ENCODE assay signal across 26 cellular contexts in the genomic region with DNA sequence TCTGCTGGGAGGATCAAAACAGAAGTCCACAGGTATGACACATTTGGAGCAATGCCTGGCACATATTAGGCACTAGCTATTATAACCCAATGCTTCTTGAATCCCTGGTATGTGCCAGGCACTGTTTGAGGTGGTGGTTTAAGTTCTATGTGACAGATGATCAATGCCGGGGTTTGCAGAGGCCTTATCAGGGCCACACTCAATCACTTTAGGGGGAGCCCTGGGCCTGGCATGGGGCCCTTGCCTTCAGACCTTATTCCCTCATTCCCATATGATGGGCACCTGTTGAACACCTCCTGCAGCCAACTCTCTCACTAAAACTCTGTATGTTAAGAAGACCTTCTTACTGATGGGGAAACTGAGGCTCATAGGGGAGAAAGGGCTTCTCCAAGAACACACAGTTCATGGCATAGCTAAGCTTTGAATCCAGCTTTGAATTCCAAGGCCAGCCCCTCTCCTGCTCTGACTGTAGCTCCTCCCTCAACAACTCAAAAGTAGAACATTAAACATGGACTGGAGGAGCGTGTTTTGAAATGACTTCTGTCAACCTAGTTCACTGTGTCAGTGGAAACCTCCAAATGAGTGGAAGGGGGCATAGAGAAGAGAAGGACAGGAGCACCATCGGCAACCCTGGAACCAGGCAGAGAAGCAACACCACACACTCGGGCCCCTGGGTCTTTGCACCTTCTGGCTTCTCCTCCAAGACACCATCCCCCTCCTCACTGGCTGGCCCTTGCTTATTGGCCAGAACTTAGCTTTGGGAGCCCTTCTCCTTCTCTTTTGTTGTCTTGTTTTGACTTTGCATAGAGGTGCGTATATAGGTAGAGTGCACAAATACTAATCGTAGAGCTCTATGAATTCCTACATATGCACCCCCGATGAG. TPM values are rescaled to one million over a fixed set of nuclear protein-coding genes. Genes with fewer than 3 reads are reported as not detected.
A peak's percentile ranks its signal among the peaks of the same experiment; 100 is the strongest.
DNase-seq lines count a peak whose midpoint lies in the region; ATAC-seq and TF ChIP-seq lines count a peak whose summit lies in the region.
"Had no signal": no experiment of that assay in that cellular context is flagged by ENCODE, and none has a peak within 500 bp of the region (broad histone marks: within the 10 kb centered on the region; RNA-seq: fewer than 3 reads in every experiment).

No MANE protein-coding gene starts in this region.

- H3K27me3 ChIP-seq in mammary epithelial cell (ENCODE audit: insufficient read depth, low read length) = no peaks in the 10 kb centered on the region
- peaks cover 0 to 5% of the 10 kb centered on the region in 2 donors for H3K27me3 ChIP-seq in left lung
- H3K27me3 ChIP-seq: dorsolateral prefrontal cortex had no signal

- H3K36me3 Mint-ChIP-seq in MCF 10A (ENCODE audit: insufficient read depth, unreplicated experiment) (no peaks in the 10 kb centered on the region), natural killer cell (no peaks in the 10 kb centered on the region), progenitor cell of endocrine pancreas (ENCODE audit: insufficient read depth) (peaks cover 1% of the 10 kb centered on the region)
- H3K36me3 Mint-ChIP-seq: brain; immature natural killer cell; stimulated activated effector memory CD8-positive, alpha-beta T cell treated with anti-CD3 and anti-CD28 coated beads, Interleukin-12 subunit alpha, Interleukin-12 subunit beta, amount 100 ng/mL, for 72 hours had no signal

- intact Hi-C loops in MCF 10A (cut with micrococcal nuclease) (no loop called here), mammary epithelial cell (cut with micrococcal nuclease) (no loop called here), left lung (cut with DNase I) (loop anchor here in 1 of 2 donors (10.0 kb wide), 1 partner anchor 48 kb away; no protein-coding TSS in a partner anchor), natural killer cell (cut with micrococcal nuclease) (no loop called here)

- H3K4me1 ChIP-seq in mammary epithelial cell (ENCODE audit: insufficient read depth, low read length) (peaks cover 19% of the 10 kb centered on the region), left lung (no peaks in the 10 kb centered on the region)

- TF ChIP-seq CTCF in MCF 10A (IDR thresholded peaks at IDR 0.05; ENCODE audit: unreplicated experiment) (no peak), mammary epithelial cell (conservative IDR thresholded peaks at IDR 0.05 in 1 of 2, IDR thresholded peaks at IDR 0.05 in 1 of 2; ENCODE audit: extremely low read depth in 1 of 2, insufficient read depth in 1 of 2, low read depth in 1 of 2, low read length in 2 of 2) (no peak), left lung (IDR thresholded peaks at IDR 0.05) (no peak), natural killer cell (IDR thresholded peaks at IDR 0.05) (no peak), progenitor cell of endocrine pancreas (IDR thresholded peaks at IDR 0.05; ENCODE audit: unreplicated experiment) (no peak)

- no peaks in the 10 kb centered on the region for H3K9me3 ChIP-seq in mammary epithelial cell (replicated peaks; ENCODE audit: insufficient read depth, low read length)
- H3K9me3 ChIP-seq in left lung = no peaks in the 10 kb centered on the region

- BruUV-seq in MCF 10A (replicated peaks; lab: Mats Ljungman, UMichigan) (no TSS peak), mammary epithelial cell (replicated peaks; lab: Mats Ljungman, UMichigan) (no TSS peak)

- H3K4me3 Mint-ChIP-seq in MCF 10A (ENCODE audit: unreplicated experiment) (no peak overlapping the region), natural killer cell (no peak overlapping the region), progenitor cell of endocrine pancreas (ENCODE audit: low read depth) (no peak overlapping the region)
- H3K4me3 Mint-ChIP-seq: activated CD4-positive, alpha-beta T cell treated with anti-CD3 and anti-CD28 coated beads for 36 hours; activated CD8-positive, alpha-beta T cell treated with anti-CD3 and anti-CD28 coated beads, Interleukin-2, amount 10 ng/mL, durations not matched to agents 7 days and 5 days; brain; immature natural killer cell; stimulated activated effector memory CD8-positive, alpha-beta T cell treated with anti-CD3 and anti-CD28 coated beads, Interleukin-12 subunit alpha, Interleukin-12 subunit beta, amount 100 ng/mL, for 72 hours had no signal

- no peaks in the 10 kb centered on the region for H3K79me2 ChIP-seq in mammary epithelial cell (ENCODE audit: insufficient read depth, low read length)

- H3K4me2 ChIP-seq in mammary epithelial cell (ENCODE audit: insufficient read depth, low read depth, low read length) = no peak overlapping the region

- peak; percentile 24 for ATAC-seq in left lung
- no peak for ATAC-seq in natural killer cell
- ATAC-seq in GM18867 (IDR thresholded peaks at IDR 0.05; ENCODE audit: unreplicated experiment) = no peak
- ATAC-seq: activated CD4-positive, alpha-beta T cell treated with anti-CD3 and anti-CD28 coated beads for 36 hours; activated CD8-positive, alpha-beta T cell treated with anti-CD3 and anti-CD28 coated beads, Interleukin-2, amount 10 ng/mL, durations not matched to agents 7 days and 5 days; HCT116; Panc1; stimulated activated effector memory CD8-positive, alpha-beta T cell treated with anti-CD3 and anti-CD28 coated beads, Interleukin-12 subunit alpha, Interleukin-12 subunit beta, amount 100 ng/mL, for 72 hours had no signal

- dilution Hi-C loops in mammary epithelial cell (cut with HindIII; ENCODE audit: low sequenced_read_pairs) = loop anchor here (5.0 kb wide), 1 partner anchor 134 kb away; no protein-coding TSS in a partner anchor

- H3K4me3 ChIP-seq in mammary epithelial cell (replicated peaks in 1 of 3; ENCODE audit: insufficient read depth in 1 of 3, low read depth in 2 of 3, low read length in 3 of 3) = no peak overlapping the region
- H3K4me3 ChIP-seq in left lung = no peak overlapping the region
- no peak overlapping the region for H3K4me3 ChIP-seq in skin epidermis
- H3K4me3 ChIP-seq: dorsolateral prefrontal cortex had no signal

- H3K4me1 Mint-ChIP-seq in MCF 10A (ENCODE audit: insufficient read depth, unreplicated experiment) (peaks cover 32% of the 10 kb centered on the region), natural killer cell (peaks cover 3 to 8% of the 10 kb centered on the region in 2 donors), progenitor cell of endocrine pancreas (ENCODE audit: low read depth) (peaks cover 4% of the 10 kb centered on the region)
- H3K4me1 Mint-ChIP-seq: brain had no signal

- POLR2A ChIA-PET in MCF 10A (lab: Yijun Ruan, JAX) = interaction anchor here (0.6 to 3.9 kb wide), 19 partner anchors 9 to 133 kb away, joined by 3 to 35 read pairs (median 4); a partner anchor contains a TSS

- no peak overlapping the region for H3K27ac ChIP-seq in mammary epithelial cell (ENCODE audit: insufficient read depth, low read depth, low read length)
- H3K27ac ChIP-seq in left lung = no peak overlapping the region
- H3K27ac ChIP-seq in skin epidermis = peak overlapping the region in 13 of 21 experiments; percentile 18 to 82 (median 69)
- H3K27ac ChIP-seq: VCaP had no signal

- in situ Hi-C loops in mammary epithelial cell (cut with MboI; ENCODE audit: low sequenced_read_pairs in 2 of 2) = no loop called here

- 98% methylated on average over 7 of the region's 7 CpGs for WGBS in mammary epithelial cell (ENCODE audit: low coverage, missing lambda C conversion rate)

- no peaks in the 10 kb centered on the region for H3K36me3 ChIP-seq in mammary epithelial cell (ENCODE audit: insufficient read depth, low read length)
- H3K36me3 ChIP-seq in left lung = no peaks in the 10 kb centered on the region

- H3K27ac Mint-ChIP-seq in MCF 10A (ENCODE audit: low read depth, unreplicated experiment) = peak overlapping the region; percentile 77
- H3K27ac Mint-ChIP-seq in natural killer cell = no peak overlapping the region
- H3K27ac Mint-ChIP-seq in progenitor cell of endocrine pancreas = no peak overlapping the region
- H3K27ac Mint-ChIP-seq: activated CD4-positive, alpha-beta T cell treated with anti-CD3 and anti-CD28 coated beads for 36 hours; activated CD8-positive, alpha-beta T cell treated with anti-CD3 and anti-CD28 coated beads, Interleukin-2, amount 10 ng/mL, durations not matched to agents 7 days and 5 days; immature natural killer cell; stimulated activated effector memory CD8-positive, alpha-beta T cell treated with anti-CD3 and anti-CD28 coated beads, Interleukin-12 subunit alpha, Interleukin-12 subunit beta, amount 100 ng/mL, for 72 hours had no signal

- H4K20me1 ChIP-seq in mammary epithelial cell (ENCODE audit: insufficient read depth, low read length) = no peaks in the 10 kb centered on the region

- H3K9ac ChIP-seq in mammary epithelial cell (ENCODE audit: insufficient read depth, low read length) = no peak overlapping the region

- CTCF ChIA-PET in MCF 10A (lab: Yijun Ruan, JAX) = interaction anchor here (0.6 to 2.3 kb wide), 7 partner anchors 10 to 133 kb away, joined by 3 to 6 read pairs (median 4); no protein-coding TSS in a partner anchor
- CTCF ChIA-PET in mammary epithelial cell (lab: Charles Lee; ENCODE audit: low non-redundant PET) = interaction anchor here (0.5 to 0.6 kb wide), 2 partner anchors 19 to 82 kb away, joined by 3 read pairs; no protein-coding TSS in a partner anchor

- no peaks in the 10 kb centered on the region for H3K9me3 Mint-ChIP-seq in MCF 10A (ENCODE audit: unreplicated experiment)
- no peaks in the 10 kb centered on the region for H3K9me3 Mint-ChIP-seq in natural killer cell
- no peaks in the 10 kb centered on the region for H3K9me3 Mint-ChIP-seq in progenitor cell of endocrine pancreas (ENCODE audit: low read depth)
- H3K9me3 Mint-ChIP-seq: immature natural killer cell; stimulated activated effector memory CD8-positive, alpha-beta T cell treated with anti-CD3 and anti-CD28 coated beads, Interleukin-12 subunit alpha, Interleukin-12 subunit beta, amount 100 ng/mL, for 72 hours had no signal

- no peak for DNase-seq in MCF 10A (ENCODE audit: unreplicated experiment)
- no peak for DNase-seq in mammary epithelial cell
- DNase-seq in left lung = no peak
- no peak for DNase-seq in natural killer cell
- no peak for DNase-seq in GF-D8 (lab: John Stamatoyannopoulos, UW)
- DNase-seq in progenitor cell of endocrine pancreas (ENCODE audit: low spot score, unreplicated experiment) = no peak
- DNase-seq: activated CD4-positive, alpha-beta T cell treated with anti-CD3 and anti-CD28 coated beads for 36 hours; activated CD8-positive, alpha-beta T cell treated with anti-CD3 and anti-CD28 coated beads, Interleukin-2, amount 10 ng/mL, durations not matched to agents 7 days and 5 days; activated gamma-delta T cell; activated T-cell treated with anti-CD3 and anti-CD28 coated beads for 4 hours; GDM1; immature natural killer cell; Kasumi-1; NCI-H1436; NCI-H2107; NCI-H345; SHP77 treated with DMSO at 0.1 percent for 48 hours; stimulated activated CD4-positive, alpha-beta T cell treated with anti-CD3 and anti-CD28 coated beads, Interleukin-15, amount 100 ng/mL, for 24 hours had no signal

- no peak overlapping the region for H2AFZ ChIP-seq in mammary epithelial cell (ENCODE audit: low read depth, low read length)

- peaks cover 10% of the 10 kb centered on the region for H3K27me3 Mint-ChIP-seq in MCF 10A (ENCODE audit: insufficient read depth, unreplicated experiment)
- H3K27me3 Mint-ChIP-seq in natural killer cell (ENCODE audit: low read depth in 2 of 2) = peaks cover 0 to 4% of the 10 kb centered on the region in 2 donors
- H3K27me3 Mint-ChIP-seq in progenitor cell of endocrine pancreas = peaks cover 55% of the 10 kb centered on the region

RNA-seq across cellular contexts. Expression of a gene that starts 6.6 kb away (rescaled TPM):
- total RNA-seq in MCF 10A (2022) (10.8 and 21.0 TPM in 2 replicates), mammary epithelial cell (100 to 1,000 TPM in 1 of 2 donors, 10 to 100 TPM in 1; 94.8 to 304 TPM), left lung (10 to 100 TPM; 14.1 to 14.7 TPM), natural killer cell (100 to 1,000 TPM in 1 of 3 donors, 10 to 100 TPM in 2; 52.4 to 105 (median 66.5) TPM), progenitor cell of endocrine pancreas (21.0 and 24.4 TPM in 2 replicates)
- polyA plus RNA-seq in mammary epithelial cell = 66.9 TPM
- 116 TPM for polyA minus RNA-seq in mammary epithelial cell

Comparison
In these comparisons a context has a peak if more than half of its experiments do, and no peak if none do; other contexts are left out.
1. H3K27ac ChIP-seq: peak in skin epidermis (13 of 21); none in mammary epithelial cell (single experiment) and left lung (0 of 2).